1 cellular context compared by ENCODE assay signal in the genomic region with DNA sequence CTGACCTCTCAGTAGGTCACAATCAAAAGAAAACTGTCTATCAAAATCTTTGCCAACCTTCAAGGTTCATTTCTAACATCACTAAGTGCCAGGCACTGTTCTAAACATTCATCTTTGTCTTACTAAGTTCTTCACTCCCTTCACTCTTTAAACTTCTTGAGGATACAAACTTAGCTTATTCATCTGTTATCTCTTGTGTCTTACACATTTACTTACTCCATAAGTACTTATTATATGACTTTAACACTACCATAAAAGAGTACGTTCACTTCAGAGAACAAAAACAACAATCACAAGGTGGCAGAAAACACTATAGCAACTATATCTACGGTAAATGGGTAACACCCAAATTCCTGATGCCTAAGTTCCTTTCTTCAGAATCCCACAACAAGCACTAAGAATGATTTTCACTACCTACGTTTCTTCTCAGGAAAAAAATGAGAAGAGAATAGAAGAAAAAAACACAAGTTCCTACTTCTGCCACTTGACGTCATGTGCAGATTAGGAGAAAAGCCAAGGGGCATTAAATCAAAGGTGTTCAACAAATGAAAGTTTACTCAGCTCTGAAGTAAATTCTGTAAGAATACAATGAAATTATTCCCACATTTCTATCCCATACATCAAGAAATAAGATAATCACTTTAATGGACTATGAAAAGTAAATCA.
TF ChIP-seq lines count a peak whose summit lies in the region.

No MANE protein-coding gene starts in this region.

TF ChIP-seq in HEK293, 187 proteins besides CTCF, POLR2A, EP300 and RAD21 (continued from another document and continues in another):
- TF ChIP-seq, protein P1, sequence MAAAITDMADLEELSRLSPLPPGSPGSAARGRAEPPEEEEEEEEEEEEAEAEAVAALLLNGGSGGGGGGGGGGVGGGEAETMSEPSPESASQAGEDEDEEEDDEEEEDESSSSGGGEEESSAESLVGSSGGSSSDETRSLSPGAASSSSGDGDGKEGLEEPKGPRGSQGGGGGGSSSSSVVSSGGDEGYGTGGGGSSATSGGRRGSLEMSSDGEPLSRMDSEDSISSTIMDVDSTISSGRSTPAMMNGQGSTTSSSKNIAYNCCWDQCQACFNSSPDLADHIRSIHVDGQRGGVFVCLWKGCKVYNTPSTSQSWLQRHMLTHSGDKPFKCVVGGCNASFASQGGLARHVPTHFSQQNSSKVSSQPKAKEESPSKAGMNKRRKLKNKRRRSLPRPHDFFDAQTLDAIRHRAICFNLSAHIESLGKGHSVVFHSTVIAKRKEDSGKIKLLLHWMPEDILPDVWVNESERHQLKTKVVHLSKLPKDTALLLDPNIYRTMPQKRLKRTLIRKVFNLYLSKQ (tag by site-specific recombination; IDR thresholded peaks at IDR 0.05; ENCODE audit: borderline replicate concordance) = no peak
- TF ChIP-seq, protein P2, sequence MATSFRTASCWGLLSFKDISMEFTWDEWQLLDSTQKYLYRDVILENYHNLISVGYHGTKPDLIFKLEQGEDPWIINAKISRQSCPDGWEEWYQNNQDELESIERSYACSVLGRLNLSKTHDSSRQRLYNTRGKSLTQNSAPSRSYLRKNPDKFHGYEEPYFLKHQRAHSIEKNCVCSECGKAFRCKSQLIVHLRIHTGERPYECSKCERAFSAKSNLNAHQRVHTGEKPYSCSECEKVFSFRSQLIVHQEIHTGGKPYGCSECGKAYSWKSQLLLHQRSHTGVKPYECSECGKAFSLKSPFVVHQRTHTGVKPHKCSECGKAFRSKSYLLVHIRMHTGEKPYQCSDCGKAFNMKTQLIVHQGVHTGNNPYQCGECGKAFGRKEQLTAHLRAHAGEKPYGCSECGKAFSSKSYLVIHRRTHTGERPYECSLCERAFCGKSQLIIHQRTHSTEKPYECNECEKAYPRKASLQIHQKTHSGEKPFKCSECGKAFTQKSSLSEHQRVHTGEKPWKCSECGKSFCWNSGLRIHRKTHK (tag by site-specific recombination; IDR thresholded peaks at IDR 0.05) = no peak
- TF ChIP-seq, protein P3, sequence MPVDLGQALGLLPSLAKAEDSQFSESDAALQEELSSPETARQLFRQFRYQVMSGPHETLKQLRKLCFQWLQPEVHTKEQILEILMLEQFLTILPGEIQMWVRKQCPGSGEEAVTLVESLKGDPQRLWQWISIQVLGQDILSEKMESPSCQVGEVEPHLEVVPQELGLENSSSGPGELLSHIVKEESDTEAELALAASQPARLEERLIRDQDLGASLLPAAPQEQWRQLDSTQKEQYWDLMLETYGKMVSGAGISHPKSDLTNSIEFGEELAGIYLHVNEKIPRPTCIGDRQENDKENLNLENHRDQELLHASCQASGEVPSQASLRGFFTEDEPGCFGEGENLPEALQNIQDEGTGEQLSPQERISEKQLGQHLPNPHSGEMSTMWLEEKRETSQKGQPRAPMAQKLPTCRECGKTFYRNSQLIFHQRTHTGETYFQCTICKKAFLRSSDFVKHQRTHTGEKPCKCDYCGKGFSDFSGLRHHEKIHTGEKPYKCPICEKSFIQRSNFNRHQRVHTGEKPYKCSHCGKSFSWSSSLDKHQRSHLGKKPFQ (tag by site-specific recombination; IDR thresholded peaks at IDR 0.05) = no peak
- TF ChIP-seq SCRT1 (tag by site-specific recombination; IDR thresholded peaks at IDR 0.05; ENCODE audit: borderline replicate concordance) (no peak), ZFP3 (tag by site-specific recombination; IDR thresholded peaks at IDR 0.05; ENCODE audit: low read depth) (no peak), SCRT2 (tag by site-specific recombination; IDR thresholded peaks at IDR 0.05) (peak; percentile 47), ZSCAN23 (tag by site-specific recombination; IDR thresholded peaks at IDR 0.05) (no peak), ZNF629 (tag by site-specific recombination; IDR thresholded peaks at IDR 0.05) (peak; percentile 70), ZNF37A (tag by site-specific recombination; IDR thresholded peaks at IDR 0.05) (no peak), IKZF3 (tag by site-specific recombination; IDR thresholded peaks at IDR 0.05) (no peak), WT1 (tag by site-specific recombination; IDR thresholded peaks at IDR 0.05) (no peak), ZNF341 (tag by site-specific recombination; IDR thresholded peaks at IDR 0.05; ENCODE audit: low read depth) (no peak), ZBTB20 (tag by site-specific recombination; IDR thresholded peaks at IDR 0.05) (no peak), ZNF311 (tag by site-specific recombination; IDR thresholded peaks at IDR 0.05; ENCODE audit: borderline replicate concordance) (no peak), ZNF202 (tag by site-specific recombination; IDR thresholded peaks at IDR 0.05; ENCODE audit: borderline replicate concordance) (no peak), YY2 (tag by site-specific recombination; IDR thresholded peaks at IDR 0.05) (no peak)
- TF ChIP-seq, protein P4, sequence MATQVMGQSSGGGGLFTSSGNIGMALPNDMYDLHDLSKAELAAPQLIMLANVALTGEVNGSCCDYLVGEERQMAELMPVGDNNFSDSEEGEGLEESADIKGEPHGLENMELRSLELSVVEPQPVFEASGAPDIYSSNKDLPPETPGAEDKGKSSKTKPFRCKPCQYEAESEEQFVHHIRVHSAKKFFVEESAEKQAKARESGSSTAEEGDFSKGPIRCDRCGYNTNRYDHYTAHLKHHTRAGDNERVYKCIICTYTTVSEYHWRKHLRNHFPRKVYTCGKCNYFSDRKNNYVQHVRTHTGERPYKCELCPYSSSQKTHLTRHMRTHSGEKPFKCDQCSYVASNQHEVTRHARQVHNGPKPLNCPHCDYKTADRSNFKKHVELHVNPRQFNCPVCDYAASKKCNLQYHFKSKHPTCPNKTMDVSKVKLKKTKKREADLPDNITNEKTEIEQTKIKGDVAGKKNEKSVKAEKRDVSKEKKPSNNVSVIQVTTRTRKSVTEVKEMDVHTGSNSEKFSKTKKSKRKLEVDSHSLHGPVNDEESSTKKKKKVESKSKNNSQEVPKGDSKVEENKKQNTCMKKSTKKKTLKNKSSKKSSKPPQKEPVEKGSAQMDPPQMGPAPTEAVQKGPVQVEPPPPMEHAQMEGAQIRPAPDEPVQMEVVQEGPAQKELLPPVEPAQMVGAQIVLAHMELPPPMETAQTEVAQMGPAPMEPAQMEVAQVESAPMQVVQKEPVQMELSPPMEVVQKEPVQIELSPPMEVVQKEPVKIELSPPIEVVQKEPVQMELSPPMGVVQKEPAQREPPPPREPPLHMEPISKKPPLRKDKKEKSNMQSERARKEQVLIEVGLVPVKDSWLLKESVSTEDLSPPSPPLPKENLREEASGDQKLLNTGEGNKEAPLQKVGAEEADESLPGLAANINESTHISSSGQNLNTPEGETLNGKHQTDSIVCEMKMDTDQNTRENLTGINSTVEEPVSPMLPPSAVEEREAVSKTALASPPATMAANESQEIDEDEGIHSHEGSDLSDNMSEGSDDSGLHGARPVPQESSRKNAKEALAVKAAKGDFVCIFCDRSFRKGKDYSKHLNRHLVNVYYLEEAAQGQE (tag by site-specific recombination; IDR thresholded peaks at IDR 0.05) = no peak
- TF ChIP-seq, protein P5, sequence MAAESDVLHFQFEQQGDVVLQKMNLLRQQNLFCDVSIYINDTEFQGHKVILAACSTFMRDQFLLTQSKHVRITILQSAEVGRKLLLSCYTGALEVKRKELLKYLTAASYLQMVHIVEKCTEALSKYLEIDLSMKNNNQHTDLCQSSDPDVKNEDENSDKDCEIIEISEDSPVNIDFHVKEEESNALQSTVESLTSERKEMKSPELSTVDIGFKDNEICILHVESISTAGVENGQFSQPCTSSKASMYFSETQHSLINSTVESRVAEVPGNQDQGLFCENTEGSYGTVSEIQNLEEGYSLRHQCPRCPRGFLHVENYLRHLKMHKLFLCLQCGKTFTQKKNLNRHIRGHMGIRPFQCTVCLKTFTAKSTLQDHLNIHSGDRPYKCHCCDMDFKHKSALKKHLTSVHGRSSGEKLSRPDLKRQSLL (tag by site-specific recombination; IDR thresholded peaks at IDR 0.05) = no peak
- TF ChIP-seq, protein P6, sequence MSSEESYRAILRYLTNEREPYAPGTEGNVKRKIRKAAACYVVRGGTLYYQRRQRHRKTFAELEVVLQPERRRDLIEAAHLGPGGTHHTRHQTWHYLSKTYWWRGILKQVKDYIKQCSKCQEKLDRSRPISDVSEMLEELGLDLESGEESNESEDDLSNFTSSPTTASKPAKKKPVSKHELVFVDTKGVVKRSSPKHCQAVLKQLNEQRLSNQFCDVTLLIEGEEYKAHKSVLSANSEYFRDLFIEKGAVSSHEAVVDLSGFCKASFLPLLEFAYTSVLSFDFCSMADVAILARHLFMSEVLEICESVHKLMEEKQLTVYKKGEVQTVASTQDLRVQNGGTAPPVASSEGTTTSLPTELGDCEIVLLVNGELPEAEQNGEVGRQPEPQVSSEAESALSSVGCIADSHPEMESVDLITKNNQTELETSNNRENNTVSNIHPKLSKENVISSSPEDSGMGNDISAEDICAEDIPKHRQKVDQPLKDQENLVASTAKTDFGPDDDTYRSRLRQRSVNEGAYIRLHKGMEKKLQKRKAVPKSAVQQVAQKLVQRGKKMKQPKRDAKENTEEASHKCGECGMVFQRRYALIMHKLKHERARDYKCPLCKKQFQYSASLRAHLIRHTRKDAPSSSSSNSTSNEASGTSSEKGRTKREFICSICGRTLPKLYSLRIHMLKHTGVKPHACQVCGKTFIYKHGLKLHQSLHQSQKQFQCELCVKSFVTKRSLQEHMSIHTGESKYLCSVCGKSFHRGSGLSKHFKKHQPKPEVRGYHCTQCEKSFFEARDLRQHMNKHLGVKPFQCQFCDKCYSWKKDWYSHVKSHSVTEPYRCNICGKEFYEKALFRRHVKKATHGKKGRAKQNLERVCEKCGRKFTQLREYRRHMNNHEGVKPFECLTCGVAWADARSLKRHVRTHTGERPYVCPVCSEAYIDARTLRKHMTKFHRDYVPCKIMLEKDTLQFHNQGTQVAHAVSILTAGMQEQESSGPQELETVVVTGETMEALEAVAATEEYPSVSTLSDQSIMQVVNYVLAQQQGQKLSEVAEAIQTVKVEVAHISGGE (tag by site-specific recombination; conservative IDR thresholded peaks at IDR 0.05; ENCODE audit: low read depth) = no peak
- TF ChIP-seq, protein P7, sequence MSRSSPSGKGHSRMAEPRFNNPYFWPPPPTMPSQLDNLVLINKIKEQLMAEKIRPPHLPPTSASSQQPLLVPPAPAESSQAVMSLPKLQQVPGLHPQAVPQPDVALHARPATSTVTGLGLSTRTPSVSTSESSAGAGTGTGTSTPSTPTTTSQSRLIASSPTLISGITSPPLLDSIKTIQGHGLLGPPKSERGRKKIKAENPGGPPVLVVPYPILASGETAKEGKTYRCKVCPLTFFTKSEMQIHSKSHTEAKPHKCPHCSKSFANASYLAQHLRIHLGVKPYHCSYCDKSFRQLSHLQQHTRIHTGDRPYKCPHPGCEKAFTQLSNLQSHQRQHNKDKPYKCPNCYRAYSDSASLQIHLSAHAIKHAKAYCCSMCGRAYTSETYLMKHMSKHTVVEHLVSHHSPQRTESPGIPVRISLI (tag by site-specific recombination; IDR thresholded peaks at IDR 0.05) = peak; percentile 76
- TF ChIP-seq, protein P8, sequence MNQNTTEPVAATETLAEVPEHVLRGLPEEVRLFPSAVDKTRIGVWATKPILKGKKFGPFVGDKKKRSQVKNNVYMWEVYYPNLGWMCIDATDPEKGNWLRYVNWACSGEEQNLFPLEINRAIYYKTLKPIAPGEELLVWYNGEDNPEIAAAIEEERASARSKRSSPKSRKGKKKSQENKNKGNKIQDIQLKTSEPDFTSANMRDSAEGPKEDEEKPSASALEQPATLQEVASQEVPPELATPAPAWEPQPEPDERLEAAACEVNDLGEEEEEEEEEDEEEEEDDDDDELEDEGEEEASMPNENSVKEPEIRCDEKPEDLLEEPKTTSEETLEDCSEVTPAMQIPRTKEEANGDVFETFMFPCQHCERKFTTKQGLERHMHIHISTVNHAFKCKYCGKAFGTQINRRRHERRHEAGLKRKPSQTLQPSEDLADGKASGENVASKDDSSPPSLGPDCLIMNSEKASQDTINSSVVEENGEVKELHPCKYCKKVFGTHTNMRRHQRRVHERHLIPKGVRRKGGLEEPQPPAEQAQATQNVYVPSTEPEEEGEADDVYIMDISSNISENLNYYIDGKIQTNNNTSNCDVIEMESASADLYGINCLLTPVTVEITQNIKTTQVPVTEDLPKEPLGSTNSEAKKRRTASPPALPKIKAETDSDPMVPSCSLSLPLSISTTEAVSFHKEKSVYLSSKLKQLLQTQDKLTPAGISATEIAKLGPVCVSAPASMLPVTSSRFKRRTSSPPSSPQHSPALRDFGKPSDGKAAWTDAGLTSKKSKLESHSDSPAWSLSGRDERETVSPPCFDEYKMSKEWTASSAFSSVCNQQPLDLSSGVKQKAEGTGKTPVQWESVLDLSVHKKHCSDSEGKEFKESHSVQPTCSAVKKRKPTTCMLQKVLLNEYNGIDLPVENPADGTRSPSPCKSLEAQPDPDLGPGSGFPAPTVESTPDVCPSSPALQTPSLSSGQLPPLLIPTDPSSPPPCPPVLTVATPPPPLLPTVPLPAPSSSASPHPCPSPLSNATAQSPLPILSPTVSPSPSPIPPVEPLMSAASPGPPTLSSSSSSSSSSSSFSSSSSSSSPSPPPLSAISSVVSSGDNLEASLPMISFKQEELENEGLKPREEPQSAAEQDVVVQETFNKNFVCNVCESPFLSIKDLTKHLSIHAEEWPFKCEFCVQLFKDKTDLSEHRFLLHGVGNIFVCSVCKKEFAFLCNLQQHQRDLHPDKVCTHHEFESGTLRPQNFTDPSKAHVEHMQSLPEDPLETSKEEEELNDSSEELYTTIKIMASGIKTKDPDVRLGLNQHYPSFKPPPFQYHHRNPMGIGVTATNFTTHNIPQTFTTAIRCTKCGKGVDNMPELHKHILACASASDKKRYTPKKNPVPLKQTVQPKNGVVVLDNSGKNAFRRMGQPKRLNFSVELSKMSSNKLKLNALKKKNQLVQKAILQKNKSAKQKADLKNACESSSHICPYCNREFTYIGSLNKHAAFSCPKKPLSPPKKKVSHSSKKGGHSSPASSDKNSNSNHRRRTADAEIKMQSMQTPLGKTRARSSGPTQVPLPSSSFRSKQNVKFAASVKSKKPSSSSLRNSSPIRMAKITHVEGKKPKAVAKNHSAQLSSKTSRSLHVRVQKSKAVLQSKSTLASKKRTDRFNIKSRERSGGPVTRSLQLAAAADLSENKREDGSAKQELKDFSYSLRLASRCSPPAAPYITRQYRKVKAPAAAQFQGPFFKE (tag by site-specific recombination; IDR thresholded peaks at IDR 0.05; ENCODE audit: borderline replicate concordance) = no peak
- TF ChIP-seq, protein P9, sequence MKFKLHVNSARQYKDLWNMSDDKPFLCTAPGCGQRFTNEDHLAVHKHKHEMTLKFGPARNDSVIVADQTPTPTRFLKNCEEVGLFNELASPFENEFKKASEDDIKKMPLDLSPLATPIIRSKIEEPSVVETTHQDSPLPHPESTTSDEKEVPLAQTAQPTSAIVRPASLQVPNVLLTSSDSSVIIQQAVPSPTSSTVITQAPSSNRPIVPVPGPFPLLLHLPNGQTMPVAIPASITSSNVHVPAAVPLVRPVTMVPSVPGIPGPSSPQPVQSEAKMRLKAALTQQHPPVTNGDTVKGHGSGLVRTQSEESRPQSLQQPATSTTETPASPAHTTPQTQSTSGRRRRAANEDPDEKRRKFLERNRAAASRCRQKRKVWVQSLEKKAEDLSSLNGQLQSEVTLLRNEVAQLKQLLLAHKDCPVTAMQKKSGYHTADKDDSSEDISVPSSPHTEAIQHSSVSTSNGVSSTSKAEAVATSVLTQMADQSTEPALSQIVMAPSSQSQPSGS (tag by site-specific recombination; IDR thresholded peaks at IDR 0.05; ENCODE audit: low read depth) = 0 out of 2 replicates have a peak, but pooled peaks have one; percentile 38
- TF ChIP-seq, protein P10, sequence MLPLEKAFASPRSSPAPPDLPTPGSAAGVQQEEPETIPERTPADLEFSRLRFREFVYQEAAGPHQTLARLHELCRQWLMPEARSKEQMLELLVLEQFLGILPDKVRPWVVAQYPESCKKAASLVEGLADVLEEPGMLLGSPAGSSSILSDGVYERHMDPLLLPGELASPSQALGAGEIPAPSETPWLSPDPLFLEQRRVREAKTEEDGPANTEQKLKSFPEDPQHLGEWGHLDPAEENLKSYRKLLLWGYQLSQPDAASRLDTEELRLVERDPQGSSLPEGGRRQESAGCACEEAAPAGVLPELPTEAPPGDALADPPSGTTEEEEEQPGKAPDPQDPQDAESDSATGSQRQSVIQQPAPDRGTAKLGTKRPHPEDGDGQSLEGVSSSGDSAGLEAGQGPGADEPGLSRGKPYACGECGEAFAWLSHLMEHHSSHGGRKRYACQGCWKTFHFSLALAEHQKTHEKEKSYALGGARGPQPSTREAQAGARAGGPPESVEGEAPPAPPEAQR (tag by site-specific recombination; IDR thresholded peaks at IDR 0.05) = no peak
